In genomic region chr12:95630496-95630895, GRCh38 we compare ENCODE assay signal across 28 cellular contexts.
"Had no signal": no experiment of that assay in that cellular context is flagged by ENCODE, and none has a peak within 500 bp of the region (broad histone marks: within the 10 kb centered on the region; RNA-seq: fewer than 3 reads in every experiment).

No MANE protein-coding gene starts in this region.

- ATAC-seq: activated CD8-positive, alpha-beta T cell treated with anti-CD3 and anti-CD28 coated beads, Interleukin-2, amount 10 ng/mL, durations not matched to agents 7 days and 5 days; WTC11 had no signal

- H3K36me3 ChIP-seq: adrenal gland, Peyer's patch, SJCRH30 had no signal

- H3K27ac ChIP-seq: adrenal gland, Peyer's patch, RWPE1, SJCRH30 had no signal

- H3K9ac ChIP-seq: SK-N-SH had no signal

- H3K27me3 ChIP-seq: adrenal gland, Peyer's patch, SJCRH30 had no signal

- H3K4me3 ChIP-seq: adrenal gland, Peyer's patch, SJCRH30 had no signal

- H3K9me3 ChIP-seq: adrenal gland, Peyer's patch, SJCRH30, SK-N-SH had no signal

- DNase-seq: activated CD4-positive, alpha-beta T cell treated with anti-CD3 and anti-CD28 coated beads for 48 hours; activated CD4-positive, alpha-beta T cell treated with anti-CD3 and anti-CD28 coated beads, Interleukin-2, amount 50 U/mL, for 4 hours; activated CD4-positive, CD25-positive, alpha-beta regulatory T cell treated with anti-CD3 and anti-CD28 coated beads, Interleukin-2, amount 50 U/mL, for 72 hours; activated CD8-positive, alpha-beta memory T cell treated with anti-CD3 and anti-CD28 coated beads, Interleukin-2, amount 50 U/mL, for 48 hours; activated CD8-positive, alpha-beta T cell treated with anti-CD3 and anti-CD28 coated beads, Interleukin-2, amount 10 ng/mL, durations not matched to agents 7 days and 5 days; activated naive CD4-positive, alpha-beta T cell treated with anti-CD3 and anti-CD28 coated beads, Interleukin-2, amount 50 U/mL, for 16 hours; activated naive CD8-positive, alpha-beta T cell treated with anti-CD3 and anti-CD28 coated beads, Interleukin-2, amount 10 ng/mL, durations not matched to agents 7 days and 5 days; activated T-cell treated with anti-CD3 and anti-CD28 coated beads, Interleukin-2, amount 50 U/mL, for 1 hour; adrenal gland; anterior cingulate cortex; central memory CD4-positive, alpha-beta T cell; Karpas-422; NCI-H1092; NCI-H1417; NCI-H2029; NCI-H2107; NCI-H2171 treated with DMSO at 0.1 percent for 48 hours; NCI-H226; NCI-H510A; NCI-H526 treated with DMSO at 0.1 percent for 48 hours; NK-92 treated with Interleukin-12 subunit alpha and Interleukin-12 subunit beta, amount 100 ng/mL, for 24 hours; OCI-M1; Peyer's patch; Right ventricle myocardium superior; SJCRH30; SK-N-SH had no signal

- H3K4me2 ChIP-seq: SK-N-SH had no signal
